In genomic region chr4:147550626-147551250, GRCh38 we compare ENCODE assay signal across 1 cellular context.
TF ChIP-seq lines count a peak whose summit lies in the region.

No MANE protein-coding gene starts in this region.

TF ChIP-seq in K562, 482 proteins besides CTCF, POLR2A, EP300 and RAD21 (continued from another document):
- TF ChIP-seq MAFF (IDR thresholded peaks at IDR 0.05; ENCODE audit: low read length) (peak; percentile 40), TCF7 (IDR thresholded peaks at IDR 0.05; ENCODE audit: borderline replicate concordance) (no peak)
